Comparison of ENCODE assay signal across 26 cellular contexts in the genomic region with DNA sequence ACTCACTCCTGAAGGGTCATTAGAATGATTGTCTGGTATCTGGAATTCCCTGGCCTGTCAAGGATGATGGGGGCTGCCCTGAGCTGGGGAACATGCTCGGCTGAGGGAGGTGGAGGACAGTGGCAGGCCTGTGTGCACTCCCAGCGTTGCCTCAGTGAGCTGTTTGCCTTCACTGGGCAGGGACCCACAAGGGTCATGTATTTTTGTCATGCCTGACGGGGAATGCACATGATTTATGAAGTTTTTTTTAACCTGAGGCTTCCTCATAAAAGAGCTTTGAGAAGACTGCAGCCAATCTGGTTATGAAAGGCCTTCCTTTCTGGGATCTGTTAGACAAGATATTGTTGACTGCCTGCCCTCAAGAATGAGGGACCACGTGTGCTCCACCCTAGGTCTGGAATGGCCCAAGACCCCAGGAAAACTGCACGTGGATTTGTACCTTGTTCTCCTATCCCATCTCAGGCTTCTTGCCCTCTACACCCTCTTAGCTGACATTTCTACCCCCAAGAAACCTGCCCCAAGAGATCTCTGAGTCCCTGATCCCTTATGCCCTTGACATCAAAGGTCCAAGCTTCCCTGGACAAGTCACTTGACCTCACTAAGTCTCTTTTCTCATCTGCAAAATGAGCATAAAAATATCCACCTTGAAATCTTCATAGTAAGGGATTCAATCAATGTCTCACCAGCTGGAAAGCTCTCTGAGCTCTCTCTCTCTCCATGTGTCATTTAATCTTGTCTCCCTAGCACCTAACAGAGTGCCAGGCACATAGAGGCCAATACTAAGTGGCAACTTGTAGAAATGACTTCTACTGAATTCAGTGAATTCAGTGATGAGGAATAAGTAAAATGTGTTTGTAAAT. TPM values are rescaled to one million over a fixed set of nuclear protein-coding genes. Genes with fewer than 3 reads are reported as not detected.
DNase-seq lines count a peak whose midpoint lies in the region; ATAC-seq lines count a peak whose summit lies in the region.
"Had no signal": no experiment of that assay in that cellular context is flagged by ENCODE, and none has a peak within 500 bp of the region (broad histone marks: within the 10 kb centered on the region; RNA-seq: fewer than 3 reads in every experiment).

No MANE protein-coding gene starts in this region.

- H3K79me2 ChIP-seq in trophoblast cell (ENCODE audit: control insufficient read depth, insufficient read depth, low read length, poor library complexity): peaks cover 4% of the 10 kb centered on the region

- no peak for ATAC-seq in activated T-cell treated with anti-CD3 and anti-CD28 coated beads, Interleukin-2, amount 50 U/mL, for 72 hours (replicated peaks in 1 of 2)
- ATAC-seq: esophagus mucosa; natural killer cell; stimulated activated naive B cell treated with anti-CD40 and anti-IgM and Interleukin-4, amounts not matched to agents 10 μg/mL and 1 μg/mL and 100 μg/mL, for 72 hours had no signal

- no peaks in the 10 kb centered on the region for H3K4me1 Mint-ChIP-seq in activated T-cell treated with anti-CD3 and anti-CD28 coated beads, Interleukin-2, amount 50 U/mL, for 72 hours (ENCODE audit: low read depth)
- H3K4me1 Mint-ChIP-seq: activated naive CD4-positive, alpha-beta T cell treated with anti-CD3 and anti-CD28 coated beads, Interleukin-2, amount 50 U/mL, for 24 hours; natural killer cell had no signal

- H3K23ac ChIP-seq in trophoblast cell (ENCODE audit: low read length): no peak overlapping the region

- no peaks in the 10 kb centered on the region for H3K27me3 ChIP-seq in trophoblast cell (ENCODE audit: insufficient read depth, low read length)
- H3K27me3 ChIP-seq: pancreas, Peyer's patch, suprapubic skin, uterus had no signal

- H3K9ac ChIP-seq in trophoblast cell (ENCODE audit: low read length): no peak overlapping the region

- H2BK120ac ChIP-seq in trophoblast cell (ENCODE audit: insufficient read depth, low read length, poor library complexity): peak overlapping the region; percentile 86

- no peak overlapping the region for H4K12ac ChIP-seq in trophoblast cell (ENCODE audit: low read depth, low read length)

- H3K9me3 Mint-ChIP-seq in activated T-cell treated with anti-CD3 and anti-CD28 coated beads, Interleukin-2, amount 50 U/mL, for 72 hours: no peaks in the 10 kb centered on the region
- H3K9me3 Mint-ChIP-seq: activated naive CD4-positive, alpha-beta T cell treated with anti-CD3 and anti-CD28 coated beads, Interleukin-2, amount 50 U/mL, for 24 hours; natural killer cell; stimulated activated naive B cell treated with anti-CD40 and anti-IgM and Interleukin-4, amounts not matched to agents 10 μg/mL and 1 μg/mL and 100 μg/mL, for 72 hours had no signal

- H3K18ac ChIP-seq in trophoblast cell (ENCODE audit: low read length): peak overlapping the region; percentile 30

- H3K36me3 Mint-ChIP-seq in activated T-cell treated with anti-CD3 and anti-CD28 coated beads, Interleukin-2, amount 50 U/mL, for 72 hours (ENCODE audit: insufficient read depth in 2 of 2): no peaks in the 10 kb centered on the region
- H3K36me3 Mint-ChIP-seq: activated naive CD4-positive, alpha-beta T cell treated with anti-CD3 and anti-CD28 coated beads, Interleukin-2, amount 50 U/mL, for 24 hours; natural killer cell; stimulated activated naive B cell treated with anti-CD40 and anti-IgM and Interleukin-4, amounts not matched to agents 10 μg/mL and 1 μg/mL and 100 μg/mL, for 72 hours had no signal

- no peak overlapping the region for H2AFZ ChIP-seq in trophoblast cell (ENCODE audit: insufficient read depth, low read length, poor library complexity)

- no CpG with 5 or more reads among the region's 5 CpGs for WGBS in trophoblast cell (ENCODE audit: extremely low coverage, insufficient coverage, insufficient read length)

- peak overlapping the region; percentile 84 for H4K91ac ChIP-seq in trophoblast cell (ENCODE audit: low read depth, low read length)

- H3K4me3 ChIP-seq in trophoblast cell (ENCODE audit: low read depth, low read length): no peak overlapping the region
- H3K4me3 ChIP-seq: pancreas, Peyer's patch, suprapubic skin, uterus had no signal

- peaks cover 36% of the 10 kb centered on the region for H3K79me1 ChIP-seq in trophoblast cell (ENCODE audit: low read length)

- H3K27ac Mint-ChIP-seq in activated T-cell treated with anti-CD3 and anti-CD28 coated beads, Interleukin-2, amount 50 U/mL, for 72 hours: no peak overlapping the region
- H3K27ac Mint-ChIP-seq: activated naive CD4-positive, alpha-beta T cell treated with anti-CD3 and anti-CD28 coated beads, Interleukin-2, amount 50 U/mL, for 24 hours; natural killer cell; stimulated activated naive B cell treated with anti-CD40 and anti-IgM and Interleukin-4, amounts not matched to agents 10 μg/mL and 1 μg/mL and 100 μg/mL, for 72 hours had no signal

- H3K36me3 ChIP-seq in trophoblast cell (ENCODE audit: control insufficient read depth in 1 of 2, insufficient read depth in 2 of 2, low read length in 2 of 2): no peaks in the 10 kb centered on the region
- H3K36me3 ChIP-seq: pancreas, Peyer's patch, suprapubic skin, uterus had no signal

- peak overlapping the region; percentile 53 for H3K14ac ChIP-seq in trophoblast cell (ENCODE audit: low read length)

- H3K4ac ChIP-seq in trophoblast cell (ENCODE audit: low read depth, low read length): peak overlapping the region; percentile 17

- peak overlapping the region; percentile 85 for H2BK12ac ChIP-seq in trophoblast cell (ENCODE audit: low read length)

- H3K4me1 ChIP-seq in trophoblast cell (ENCODE audit: control insufficient read depth in 1 of 2, insufficient read depth in 2 of 2, low read length in 2 of 2): peaks cover 40 to 49% of the 10 kb centered on the region in 2 experiments
- H3K4me1 ChIP-seq: pancreas, suprapubic skin, uterus had no signal

- peak overlapping the region; percentile 81 for H3K27ac ChIP-seq in trophoblast cell (ENCODE audit: low read depth, low read length)
- H3K27ac ChIP-seq: pancreas, Peyer's patch, suprapubic skin, uterus had no signal

- H3K27me3 Mint-ChIP-seq in activated T-cell treated with anti-CD3 and anti-CD28 coated beads, Interleukin-2, amount 50 U/mL, for 72 hours (ENCODE audit: low read depth): peaks cover 8% of the 10 kb centered on the region

- H3K4me2 ChIP-seq in trophoblast cell (ENCODE audit: low read length): no peak overlapping the region

- peak; percentile 58 for DNase-seq in GDM1 (lab: John Stamatoyannopoulos, UW)
- peak; percentile 82 for DNase-seq in SK-MEL-5 (ENCODE audit: low read depth, low spot score)
- peak; percentile 93 for DNase-seq in islet precursor cell
- DNase-seq in trophoblast cell: peak; percentile 9 to 38
- no peak for DNase-seq in T-helper 9 cell
- DNase-seq in NCI-H2227 treated with DMSO at 0.1 percent for 48 hours (lab: John Stamatoyannopoulos, UW): no peak
- DNase-seq in NCI-H1436 (lab: John Stamatoyannopoulos, UW): no peak
- DNase-seq in activated T-cell treated with anti-CD3 and anti-CD28 coated beads, Interleukin-2, amount 50 U/mL, for 72 hours: no peak
- DNase-seq: activated CD4-positive, alpha-beta T cell treated with anti-CD3 and anti-CD28 coated beads, Interleukin-2, amount 50 U/mL, for 4 hours; central memory CD4-positive, alpha-beta T cell; hippocampal formation; natural killer cell; NCI-H1092; NCI-H187; NCI-H2171 treated with DMSO at 0.1 percent for 48 hours; NCI-H524 treated with DMSO at 0.1 percent for 48 hours; pancreas; Peyer's patch; SIG-M5; stimulated activated CD4-positive, alpha-beta T cell treated with anti-CD3 and anti-CD28 coated beads, Interleukin-15, amount 100 ng/mL, for 24 hours; stimulated activated naive B cell treated with anti-CD40 and anti-IgM and Interleukin-4, amounts not matched to agents 10 μg/mL and 1 μg/mL and 100 μg/mL, for 72 hours; uterus had no signal

- H2AK5ac ChIP-seq in trophoblast cell (ENCODE audit: low read length): peak overlapping the region; percentile 38

- peak overlapping the region; percentile 79 for H2BK5ac ChIP-seq in trophoblast cell (ENCODE audit: low read depth, low read length, poor library complexity)

- H3K4me3 Mint-ChIP-seq in activated T-cell treated with anti-CD3 and anti-CD28 coated beads, Interleukin-2, amount 50 U/mL, for 72 hours: no peak overlapping the region
- H3K4me3 Mint-ChIP-seq: activated naive CD4-positive, alpha-beta T cell treated with anti-CD3 and anti-CD28 coated beads, Interleukin-2, amount 50 U/mL, for 24 hours; natural killer cell; stimulated activated naive B cell treated with anti-CD40 and anti-IgM and Interleukin-4, amounts not matched to agents 10 μg/mL and 1 μg/mL and 100 μg/mL, for 72 hours had no signal

- H3K9me3 ChIP-seq in trophoblast cell (ENCODE audit: insufficient read depth, low read depth, low read length): no peaks in the 10 kb centered on the region
- H3K9me3 ChIP-seq: pancreas, Peyer's patch, suprapubic skin, uterus had no signal

- in situ Hi-C loops in SK-MEL-5 (cut with HindIII; ENCODE audit: low pct_unique_long_range_greater_than_20kb, low sequenced_read_pairs): no loop called here

- H4K8ac ChIP-seq in trophoblast cell (ENCODE audit: low read depth, low read length): no peak overlapping the region

RNA-seq across cellular contexts. Expression of a gene that starts 24.5 kb away (rescaled TPM):
- total RNA-seq in SK-MEL-5 (2014; rRNA removed; shearing (Covaris generic)): 0.03 TPM in 1 of 2 replicates, not detected in the other
- not detected in 2 replicates for polyA plus RNA-seq in SK-MEL-5 (2015; cell fraction: cytosol; rRNA removed)
- 0.10 TPM in 1 of 2 replicates, not detected in the other for polyA plus RNA-seq in SK-MEL-5 (2015; cell fraction: nucleus; rRNA removed)
- 72.0 and 81.5 TPM in 2 replicates for polyA plus RNA-seq in trophoblast cell (2013)
- total RNA-seq in activated T-cell treated with anti-CD3 and anti-CD28 coated beads, Interleukin-2, amount 50 U/mL, for 72 hours: under 1 TPM in 1 of 2 donors, not detected in 1; 0.14 TPM
- total RNA-seq: esophagus mucosa, LHCN-M2, natural killer cell, suprapubic skin had no signal

Comparison
In these comparisons a context has a peak if more than half of its experiments do, and no peak if none do; other contexts are left out.
1. DNase-seq: peak in GDM1 (single experiment), SK-MEL-5 (single experiment), islet precursor cell (single experiment) and trophoblast cell (2 of 2); none in T-helper 9 cell (single experiment), NCI-H2227 treated with DMSO at 0.1 percent for 48 hours (single experiment), NCI-H1436 (single experiment) and activated T-cell treated with anti-CD3 and anti-CD28 coated beads, Interleukin-2, amount 50 U/mL, for 72 hours (0 of 2).